ENCODE assay signal across 12 cellular contexts in genomic region chr12:25332143-25332542, GRCh38.
A peak's percentile ranks its signal among the peaks of the same experiment; 100 is the strongest.
DNase-seq lines count a peak whose midpoint lies in the region; ATAC-seq and TF ChIP-seq lines count a peak whose summit lies in the region.
"Had no signal": no experiment of that assay in that cellular context is flagged by ENCODE, and none has a peak within 500 bp of the region (broad histone marks: within the 10 kb centered on the region; RNA-seq: fewer than 3 reads in every experiment).

No MANE protein-coding gene starts in this region.

- DNase-seq in RPMI8226 (peak; percentile 90), caudate nucleus (lab: John Stamatoyannopoulos, UW) (no peak), hypothalamus (lab: John Stamatoyannopoulos, UW) (no peak), adrenal gland (no peak)
- no peak for DNase-seq in effector CD8-positive, alpha-beta T cell (lab: John Stamatoyannopoulos, UW)
- DNase-seq: kidney glomerular epithelial cell; NCI-H345; stimulated activated CD4-positive, alpha-beta T cell treated with anti-CD3 and anti-CD28 coated beads, Interleukin-12 subunit alpha, Interleukin-12 subunit beta, amount 100 ng/mL, for 4 hours had no signal

- 56 to 75% (median 61%) methylated on average over 3 of the region's 3 CpGs for WGBS in adrenal gland, 4 donors

- H3K4me1 ChIP-seq in adrenal gland (replicated peaks in 1 of 2): no peaks in the 10 kb centered on the region

- H3K9me3 ChIP-seq in adrenal gland (replicated peaks in 1 of 3): no peaks in the 10 kb centered on the region

- H3K36me3 ChIP-seq in adrenal gland (replicated peaks in 1 of 2): no peaks in the 10 kb centered on the region

- intact Hi-C loops in adrenal gland (cut with DNase I): no loop called here

- peak; percentile 87 for ATAC-seq in GM18868 (IDR thresholded peaks at IDR 0.05; ENCODE audit: unreplicated experiment)
- peak; percentile 71 for ATAC-seq in GM21423 (IDR thresholded peaks at IDR 0.05; ENCODE audit: unreplicated experiment)
- peak; percentile 84 for ATAC-seq in HG03045 (IDR thresholded peaks at IDR 0.05; ENCODE audit: unreplicated experiment)

- no peak for TF ChIP-seq POLR2A in adrenal gland (IDR thresholded peaks at IDR 0.05)

- H3K27ac ChIP-seq in caudate nucleus (ENCODE audit: low read depth, low read length) (no peak overlapping the region), adrenal gland (no peak overlapping the region)
- H3K27ac ChIP-seq: SK-N-MC had no signal

- no peak overlapping the region for H3K4me3 ChIP-seq in adrenal gland
- H3K4me3 ChIP-seq: SK-N-MC had no signal

- no peak for TF ChIP-seq CTCF in adrenal gland (IDR thresholded peaks at IDR 0.05)

- no peaks in the 10 kb centered on the region for H3K27me3 ChIP-seq in adrenal gland
